17 cellular contexts compared by ENCODE assay signal in the genomic region with DNA sequence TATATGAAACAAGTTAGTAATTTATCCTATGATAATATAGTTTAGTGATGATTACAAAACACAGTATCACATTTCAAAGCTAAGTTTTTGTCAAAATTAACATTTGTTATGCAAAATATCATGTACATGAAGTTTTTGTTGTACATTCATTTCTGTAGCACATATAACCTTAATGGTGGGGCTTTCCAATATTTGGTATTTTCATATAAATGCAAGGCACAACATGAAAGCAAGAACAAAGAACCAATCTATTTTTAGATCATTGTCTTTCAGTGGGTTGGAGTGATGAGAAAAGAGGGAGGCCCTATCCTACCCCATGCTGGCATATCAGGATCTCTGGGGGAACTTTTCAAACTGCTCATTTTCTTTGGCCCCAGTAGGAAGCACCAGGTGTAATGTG. TPM values are rescaled to one million over a fixed set of nuclear protein-coding genes. Genes with fewer than 3 reads are reported as not detected.
DNase-seq lines count a peak whose midpoint lies in the region; ATAC-seq and TF ChIP-seq lines count a peak whose summit lies in the region.
"Had no signal": no experiment of that assay in that cellular context is flagged by ENCODE, and none has a peak within 500 bp of the region (broad histone marks: within the 10 kb centered on the region; RNA-seq: fewer than 3 reads in every experiment).

No MANE protein-coding gene starts in this region.

- H2BK15ac ChIP-seq in mesendoderm (replicated peaks; ENCODE audit: low read depth) = no peak overlapping the region

- H3K9ac ChIP-seq in KMS-11 (no peak overlapping the region), OCI-LY3 (ENCODE audit: low read length) (no peak overlapping the region), mesendoderm (ENCODE audit: low read length) (no peak overlapping the region)

- H4K20me1 ChIP-seq in KMS-11 (ENCODE audit: insufficient read depth) (no peaks in the 10 kb centered on the region), OCI-LY3 (ENCODE audit: insufficient read depth, low read length) (no peaks in the 10 kb centered on the region)

- no peak overlapping the region for H2BK120ac ChIP-seq in mesendoderm (ENCODE audit: low read depth, low read length)

- H3K56ac ChIP-seq in mesendoderm (ENCODE audit: low read length) = no peak overlapping the region

- no peaks in the 10 kb centered on the region for H3K79me1 ChIP-seq in mesendoderm (ENCODE audit: low read length)

- H3K4me3 ChIP-seq in KMS-11 (IDR thresholded peaks at IDR 0.05; ENCODE audit: insufficient read depth, low read depth, low read length) = no peak overlapping the region
- H3K4me3 ChIP-seq in OCI-LY3 (ENCODE audit: low read length) = no peak overlapping the region
- H3K4me3 ChIP-seq in mesendoderm (ENCODE audit: low read length) = no peak overlapping the region
- H3K4me3 ChIP-seq in esophagus squamous epithelium = no peak overlapping the region
- H3K4me3 ChIP-seq: HAP-1, K562 had no signal

- H3K36me3 ChIP-seq in KMS-11 (ENCODE audit: insufficient read depth) (no peaks in the 10 kb centered on the region), OCI-LY3 (replicated peaks; ENCODE audit: low read depth, low read length) (no peaks in the 10 kb centered on the region), mesendoderm (ENCODE audit: control insufficient read depth, insufficient read depth, low read length) (no peaks in the 10 kb centered on the region), esophagus squamous epithelium (peaks cover 0 to 18% (median 0%) of the 10 kb centered on the region in 3 donors)
- H3K36me3 ChIP-seq: BE2C, HAP-1 had no signal

- H3K79me2 ChIP-seq in KMS-11 (ENCODE audit: insufficient read depth, low read depth) (no peaks in the 10 kb centered on the region), OCI-LY3 (ENCODE audit: low read length) (no peaks in the 10 kb centered on the region), mesendoderm (ENCODE audit: control insufficient read depth, insufficient read depth, low read length) (no peaks in the 10 kb centered on the region)

- no peaks in the 10 kb centered on the region for H3K9me3 ChIP-seq in OCI-LY3 (ENCODE audit: insufficient read depth, low read length)
- no peaks in the 10 kb centered on the region for H3K9me3 ChIP-seq in esophagus squamous epithelium
- H3K9me3 ChIP-seq: BE2C, HAP-1 had no signal

- peak; percentile 27 for DNase-seq in mesendoderm
- DNase-seq in esophagus squamous epithelium (lab: John Stamatoyannopoulos, UW) = no peak
- no peak for DNase-seq in activated effector memory CD4-positive, alpha-beta T cell treated with anti-CD3 and anti-CD28 coated beads, Interleukin-2, amount 50 U/mL, for 16 hours
- DNase-seq: BE2C; C1 segment of cervical spinal cord; CD4-positive, CD25-positive, alpha-beta regulatory T cell; CD8-positive, alpha-beta memory T cell; COR-L47; Karpas-422 had no signal

- H4K5ac ChIP-seq in mesendoderm (ENCODE audit: low read length) = no peak overlapping the region

- ATAC-seq in GM18868 (IDR thresholded peaks at IDR 0.05; ENCODE audit: unreplicated experiment) = peak; percentile 66
- ATAC-seq in HG03175 (IDR thresholded peaks at IDR 0.05; ENCODE audit: unreplicated experiment) = no peak
- ATAC-seq: K562 had no signal

- H2AFZ ChIP-seq in KMS-11 (ENCODE audit: low read depth) (peak overlapping the region; percentile 0; the same call in 1 of the 2 replicates), OCI-LY3 (ENCODE audit: low read depth, low read length) (0 out of 2 replicates have a peak overlapping the region, but pooled peaks have one; percentile 68)

- H3K23ac ChIP-seq in mesendoderm (ENCODE audit: low read length) = no peak overlapping the region

- H3K18ac ChIP-seq in mesendoderm (ENCODE audit: low read length) = no peak overlapping the region

- H3K27me3 ChIP-seq in KMS-11 (ENCODE audit: insufficient read depth, low read depth) (no peaks in the 10 kb centered on the region), OCI-LY3 (ENCODE audit: low read depth, low read length) (no peaks in the 10 kb centered on the region), mesendoderm (ENCODE audit: insufficient read depth, low read length, poor library complexity) (no peaks in the 10 kb centered on the region), esophagus squamous epithelium (no peaks in the 10 kb centered on the region)
- H3K27me3 ChIP-seq: BE2C had no signal

- H2AK5ac ChIP-seq in mesendoderm (ENCODE audit: low read length) = no peak overlapping the region

- TF ChIP-seq POLR2A in esophagus squamous epithelium (IDR thresholded peaks at IDR 0.05) = no peak

- no peak for TF ChIP-seq CTCF in KMS-11 (conservative IDR thresholded peaks at IDR 0.05; ENCODE audit: low read depth, low read length)
- TF ChIP-seq CTCF in OCI-LY3 (IDR thresholded peaks at IDR 0.05; ENCODE audit: low read depth, low read length) = no peak
- TF ChIP-seq CTCF in esophagus squamous epithelium (IDR thresholded peaks at IDR 0.05) = no peak

- no peak overlapping the region for H2BK5ac ChIP-seq in mesendoderm (ENCODE audit: low read length)

- H3K4me2 ChIP-seq in KMS-11 = peak overlapping the region; percentile 62; the same call in 1 of the 2 replicates
- H3K4me2 ChIP-seq in OCI-LY3 (ENCODE audit: low read length) = peak overlapping the region; percentile 24
- no peak overlapping the region for H3K4me2 ChIP-seq in mesendoderm (ENCODE audit: low read length)

- H3K4me1 ChIP-seq in KMS-11 (ENCODE audit: low read depth, poor library complexity, severe bottlenecking) (no peaks in the 10 kb centered on the region), OCI-LY3 (ENCODE audit: low read length) (peaks cover 10% of the 10 kb centered on the region), mesendoderm (ENCODE audit: control insufficient read depth, low read depth, low read length) (peaks cover 2% of the 10 kb centered on the region), esophagus squamous epithelium (no peaks in the 10 kb centered on the region)
- H3K4me1 ChIP-seq: BE2C, HAP-1 had no signal

- intact Hi-C loops in esophagus squamous epithelium (cut with DNase I) = no loop called here

- no peak overlapping the region for H3K4ac ChIP-seq in mesendoderm (ENCODE audit: low read depth, low read length)

- peak overlapping the region; percentile 43 for H3K27ac ChIP-seq in KMS-11
- no peak overlapping the region for H3K27ac ChIP-seq in OCI-LY3 (ENCODE audit: low read length)
- no peak overlapping the region for H3K27ac ChIP-seq in mesendoderm (ENCODE audit: low read depth, low read length)
- H3K27ac ChIP-seq in esophagus squamous epithelium = no peak overlapping the region

- no peak overlapping the region for H4K8ac ChIP-seq in mesendoderm (ENCODE audit: low read depth, low read length)

RNA-seq across cellular contexts. Expression of a gene that starts 53.4 kb away (rescaled TPM):
- polyA plus RNA-seq in mesendoderm (2013, experiment 1 of 2) = 4.1 TPM
- polyA plus RNA-seq in mesendoderm (2013, experiment 2 of 2) = 4.3 TPM
- total RNA-seq in esophagus squamous epithelium = 10 to 100 TPM; 57.8 to 88.9 (median 59.8) TPM
- total RNA-seq: A172; CD4-positive, CD25-positive, alpha-beta regulatory T cell; CD8-positive, alpha-beta memory T cell; H4; K562 had no signal
- polyA plus RNA-seq: CD4-positive, CD25-positive, alpha-beta regulatory T cell; CD8-positive, alpha-beta memory T cell; K562 had no signal
